16 cellular contexts compared by ENCODE assay signal in genomic region chr22:36204001-36204640, GRCh38. TPM values are rescaled to one million over a fixed set of nuclear protein-coding genes. Genes with fewer than 3 reads are reported as not detected.
DNase-seq lines count a peak whose midpoint lies in the region; ATAC-seq, FAIRE-seq and TF ChIP-seq lines count a peak whose summit lies in the region.
"Had no signal": no experiment of that assay in that cellular context is flagged by ENCODE, and none has a peak within 500 bp of the region (broad histone marks: within the 10 kb centered on the region; RNA-seq: fewer than 3 reads in every experiment).

No MANE protein-coding gene starts in this region.

- H3K27me3 ChIP-seq in naive thymus-derived CD4-positive, alpha-beta T cell (ENCODE audit: control insufficient read depth in 2 of 2, insufficient read depth in 2 of 2, low read length in 2 of 2), result no peaks in the 10 kb centered on the region
- H3K27me3 ChIP-seq: right atrium auricular region had no signal

- peak overlapping the region; percentile 17 for H3K4me3 Mint-ChIP-seq in natural killer cell
- no peak overlapping the region for H3K4me3 Mint-ChIP-seq in natural killer cell treated with Interleukin-12 subunit alpha and Interleukin-12 subunit beta and Interleukin-15 and Interleukin-18, amount 100 ng/mL, for 72 hours
- H3K4me3 Mint-ChIP-seq in naive thymus-derived CD4-positive, alpha-beta T cell, result peak overlapping the region in 5 of 10 donors; percentile 3 to 64 (median 32)
- H3K4me3 Mint-ChIP-seq: GM23338, memory B cell had no signal

- H3K27ac Mint-ChIP-seq in natural killer cell, result no peak overlapping the region
- no peak overlapping the region for H3K27ac Mint-ChIP-seq in natural killer cell treated with Interleukin-12 subunit alpha and Interleukin-12 subunit beta and Interleukin-15 and Interleukin-18, amount 100 ng/mL, for 72 hours
- no peak overlapping the region for H3K27ac Mint-ChIP-seq in naive thymus-derived CD4-positive, alpha-beta T cell
- H3K27ac Mint-ChIP-seq: CD8-positive, alpha-beta memory T cell; GM23338; memory B cell had no signal

- FAIRE-seq in kidney (lab: Jason Lieb, UNC), result no peak
- FAIRE-seq: TTC549 had no signal

- H3K36me3 Mint-ChIP-seq in natural killer cell, result peaks cover 9% of the 10 kb centered on the region
- peaks cover 9% of the 10 kb centered on the region for H3K36me3 Mint-ChIP-seq in natural killer cell treated with Interleukin-12 subunit alpha and Interleukin-12 subunit beta and Interleukin-15 and Interleukin-18, amount 100 ng/mL, for 72 hours
- peaks cover 0 to 3% (median 2%) of the 10 kb centered on the region in 5 donors for H3K36me3 Mint-ChIP-seq in naive thymus-derived CD4-positive, alpha-beta T cell
- H3K36me3 Mint-ChIP-seq: memory B cell had no signal

- POLR2A ChIA-PET in naive thymus-derived CD4-positive, alpha-beta T cell (lab: Charles Lee), result no interaction called here

- DNase-seq in natural killer cell (no peak), left colon (peak in 1 of 2 donors; percentile 22), kidney (no peak)
- no peak for DNase-seq in natural killer cell treated with Interleukin-12 subunit alpha and Interleukin-12 subunit beta and Interleukin-15 and Interleukin-18, amount 100 ng/mL, for 72 hours (ENCODE audit: low spot score)
- DNase-seq in naive thymus-derived CD4-positive, alpha-beta T cell, result no peak
- DNase-seq: activated CD4-positive, alpha-beta T cell treated with anti-CD3 and anti-CD28 coated beads, Interleukin-2, amount 50 U/mL, for 4 hours; activated T-cell treated with anti-CD3 and anti-CD28 coated beads, Interleukin-2, amount 50 U/mL, for 48 hours; CD8-positive, alpha-beta memory T cell; head of caudate nucleus; NCI-H1694 treated with DMSO at 0.1 percent for 48 hours had no signal

- H3K4me1 Mint-ChIP-seq in natural killer cell, result peaks cover 0 to 8% of the 10 kb centered on the region in 2 donors
- peaks cover 3 to 4% of the 10 kb centered on the region in 2 donors for H3K4me1 Mint-ChIP-seq in natural killer cell treated with Interleukin-12 subunit alpha and Interleukin-12 subunit beta and Interleukin-15 and Interleukin-18, amount 100 ng/mL, for 72 hours (ENCODE audit: low read depth in 2 of 2)
- peaks cover 0 to 12% (median 0%) of the 10 kb centered on the region in 7 donors for H3K4me1 Mint-ChIP-seq in naive thymus-derived CD4-positive, alpha-beta T cell

- H3K4me1 ChIP-seq in naive thymus-derived CD4-positive, alpha-beta T cell (ENCODE audit: control insufficient read depth in 2 of 2, insufficient read depth in 2 of 2, low read length in 2 of 2), result no peaks in the 10 kb centered on the region
- H3K4me1 ChIP-seq in kidney (ENCODE audit: control insufficient read depth in 1 of 2, insufficient read depth in 1 of 2, low read depth in 1 of 2, low read length in 2 of 2), result peaks cover 0 to 15% of the 10 kb centered on the region in 2 donors

- H3K27me3 Mint-ChIP-seq in natural killer cell (ENCODE audit: low read depth in 2 of 2), result peaks cover 3 to 7% of the 10 kb centered on the region in 2 donors
- peaks cover 4 to 7% of the 10 kb centered on the region in 2 donors for H3K27me3 Mint-ChIP-seq in natural killer cell treated with Interleukin-12 subunit alpha and Interleukin-12 subunit beta and Interleukin-15 and Interleukin-18, amount 100 ng/mL, for 72 hours
- H3K27me3 Mint-ChIP-seq in naive thymus-derived CD4-positive, alpha-beta T cell, result peaks cover 2 to 27% (median 9%) of the 10 kb centered on the region in 5 donors

- ATAC-seq in natural killer cell (no peak), left colon (peak; percentile 23), HG03159 (IDR thresholded peaks at IDR 0.05; ENCODE audit: unreplicated experiment) (no peak)
- ATAC-seq in natural killer cell treated with Interleukin-12 subunit alpha and Interleukin-12 subunit beta and Interleukin-15 and Interleukin-18, amount 100 ng/mL, for 72 hours, result no peak
- no peak for ATAC-seq in naive thymus-derived CD4-positive, alpha-beta T cell

- no peak overlapping the region for H3K27ac ChIP-seq in naive thymus-derived CD4-positive, alpha-beta T cell (ENCODE audit: low read depth, low read length)
- no peak overlapping the region for H3K27ac ChIP-seq in kidney (ENCODE audit: low read depth in 2 of 2, low read length in 2 of 2)
- H3K27ac ChIP-seq: neutrophil, right atrium auricular region had no signal

- no peak overlapping the region for H3K9ac ChIP-seq in kidney (ENCODE audit: low read length in 2 of 2)

- H3K4me3 ChIP-seq in naive thymus-derived CD4-positive, alpha-beta T cell (ENCODE audit: low read length), result no peak overlapping the region
- H3K4me3 ChIP-seq in kidney (ENCODE audit: low read length in 2 of 2), result no peak overlapping the region
- H3K4me3 ChIP-seq: GM23338, right atrium auricular region had no signal

- TF ChIP-seq CTCF in natural killer cell (IDR thresholded peaks at IDR 0.05) (no peak), kidney (IDR thresholded peaks at IDR 0.05; ENCODE audit: borderline replicate concordance, extremely low read depth, insufficient read depth) (no peak)

- no peaks in the 10 kb centered on the region for H3K9me3 ChIP-seq in naive thymus-derived CD4-positive, alpha-beta T cell (ENCODE audit: control insufficient read depth in 2 of 3, low read length in 3 of 3)
- no peaks in the 10 kb centered on the region for H3K9me3 ChIP-seq in kidney (ENCODE audit: control insufficient read depth in 1 of 2, low read length in 2 of 2)
- H3K9me3 ChIP-seq: neutrophil, right atrium auricular region had no signal

- CTCF ChIA-PET in naive thymus-derived CD4-positive, alpha-beta T cell (lab: Charles Lee), result no interaction called here

- H3K36me3 ChIP-seq in naive thymus-derived CD4-positive, alpha-beta T cell (ENCODE audit: control insufficient read depth in 2 of 3, insufficient read depth in 3 of 3, low read length in 3 of 3), result no peaks in the 10 kb centered on the region
- H3K36me3 ChIP-seq in kidney (ENCODE audit: control insufficient read depth in 1 of 2, insufficient read depth in 2 of 2, low read length in 2 of 2), result no peaks in the 10 kb centered on the region
- H3K36me3 ChIP-seq: neutrophil, right atrium auricular region had no signal

- peaks cover under 1 to 1% of the 10 kb centered on the region in 2 donors for H3K9me3 Mint-ChIP-seq in natural killer cell
- H3K9me3 Mint-ChIP-seq in natural killer cell treated with Interleukin-12 subunit alpha and Interleukin-12 subunit beta and Interleukin-15 and Interleukin-18, amount 100 ng/mL, for 72 hours, result peaks cover 1% of the 10 kb centered on the region
- peaks cover 0 to 6% (median 2%) of the 10 kb centered on the region in 11 donors for H3K9me3 Mint-ChIP-seq in naive thymus-derived CD4-positive, alpha-beta T cell

- intact Hi-C loops in natural killer cell (cut with micrococcal nuclease), result no loop called here
- intact Hi-C loops in left colon (cut with DNase I, micrococcal nuclease), result no loop called here
- intact Hi-C loops in naive thymus-derived CD4-positive, alpha-beta T cell (cut with micrococcal nuclease), result no loop called here
- intact Hi-C loops in kidney (cut with DNase I), result no loop called here

RNA-seq across cellular contexts. Expression of gene APOL4, which starts 2.5 kb away (rescaled TPM):
- total RNA-seq in natural killer cell (under 1 TPM in 1 of 3 donors, not detected in 2; 0.70 TPM), left colon (1 to 10 TPM in 1 of 2 donors, under 1 TPM in 1; 0.95 to 2.4 TPM), kidney (8.7 TPM)
- total RNA-seq in natural killer cell treated with Interleukin-12 subunit alpha and Interleukin-12 subunit beta and Interleukin-15 and Interleukin-18, amount 100 ng/mL, for 72 hours, result 1 to 10 TPM in 1 of 2 donors, under 1 TPM in 1; 0.64 to 1.5 TPM
- total RNA-seq in naive thymus-derived CD4-positive, alpha-beta T cell, result 1 to 10 TPM in 1 of 5 experiments, not detected in 4; 1.2 TPM
- polyA plus RNA-seq in naive thymus-derived CD4-positive, alpha-beta T cell, result not detected
- polyA plus RNA-seq in kidney (ENCODE audit: insufficient read depth, low read depth, low replicate concordance), result 6.1 TPM
- total RNA-seq: GM23338 had no signal
- polyA plus RNA-seq: CD8-positive, alpha-beta memory T cell; GM23338 had no signal

RNA-seq across cellular contexts. Expression of gene APOL2, which starts 35.2 kb away (rescaled TPM):
- 100 to 1,000 TPM in 1 of 3 donors, 10 to 100 TPM in 2; 51.7 to 112 (median 67.2) TPM for total RNA-seq in natural killer cell
- 100 to 1,000 TPM in 1 of 2 donors, 10 to 100 TPM in 1; 92.1 to 231 TPM for total RNA-seq in natural killer cell treated with Interleukin-12 subunit alpha and Interleukin-12 subunit beta and Interleukin-15 and Interleukin-18, amount 100 ng/mL, for 72 hours
- 10 to 100 TPM; 29.8 to 49.0 TPM for total RNA-seq in left colon
- 100 to 1,000 TPM in 1 of 5 experiments, 10 to 100 TPM in 4; 30.1 to 133 (median 66.9) TPM for total RNA-seq in naive thymus-derived CD4-positive, alpha-beta T cell
- 10 to 100 TPM; 13.4 to 14.9 TPM for polyA plus RNA-seq in naive thymus-derived CD4-positive, alpha-beta T cell
- total RNA-seq in kidney, result 48.8 TPM
- 34.8 TPM for polyA plus RNA-seq in kidney (ENCODE audit: insufficient read depth, low read depth, low replicate concordance)

RNA-seq across cellular contexts. Expression of gene APOL3, which starts 43.6 kb away (rescaled TPM):
- total RNA-seq in natural killer cell, result 100 to 1,000 TPM; 105 to 166 (median 111) TPM
- 100 to 1,000 TPM in 1 of 2 donors, 10 to 100 TPM in 1; 79.8 to 169 TPM for total RNA-seq in natural killer cell treated with Interleukin-12 subunit alpha and Interleukin-12 subunit beta and Interleukin-15 and Interleukin-18, amount 100 ng/mL, for 72 hours
- 10 to 100 TPM in 1 of 2 donors, 1 to 10 TPM in 1; 8.6 to 10.7 TPM for total RNA-seq in left colon
- 100 to 1,000 TPM; 121 to 212 (median 175) TPM for total RNA-seq in naive thymus-derived CD4-positive, alpha-beta T cell
- 10 to 100 TPM; 56.9 to 83.9 TPM for polyA plus RNA-seq in naive thymus-derived CD4-positive, alpha-beta T cell
- total RNA-seq in kidney, result 43.7 TPM
- 25.1 TPM for polyA plus RNA-seq in kidney (ENCODE audit: insufficient read depth, low read depth, low replicate concordance)
- total RNA-seq: GM23338 had no signal
- polyA plus RNA-seq: GM23338 had no signal

RNA-seq across cellular contexts. Expression of gene APOL1, which starts 48.8 kb away (rescaled TPM):
- total RNA-seq in natural killer cell, result 10 to 100 TPM; 39.5 to 51.2 (median 49.6) TPM
- total RNA-seq in natural killer cell treated with Interleukin-12 subunit alpha and Interleukin-12 subunit beta and Interleukin-15 and Interleukin-18, amount 100 ng/mL, for 72 hours, result 100 to 1,000 TPM in 1 of 2 donors, 10 to 100 TPM in 1; 42.2 to 129 TPM
- total RNA-seq in left colon, result 10 to 100 TPM; 23.3 to 38.2 TPM
- 10 to 100 TPM in 4 of 5 experiments, 1 to 10 TPM in 1; 8.6 to 91.1 (median 18.4) TPM for total RNA-seq in naive thymus-derived CD4-positive, alpha-beta T cell
- polyA plus RNA-seq in naive thymus-derived CD4-positive, alpha-beta T cell, result 10 to 100 TPM in 1 of 2 donors, 1 to 10 TPM in 1; 6.2 to 14.9 TPM
- 160 TPM for total RNA-seq in kidney
- 51.8 TPM for polyA plus RNA-seq in kidney (ENCODE audit: insufficient read depth, low read depth, low replicate concordance)
- total RNA-seq: GM23338 had no signal
